ENCODE assay signal across 8 cellular contexts in the genomic region with DNA sequence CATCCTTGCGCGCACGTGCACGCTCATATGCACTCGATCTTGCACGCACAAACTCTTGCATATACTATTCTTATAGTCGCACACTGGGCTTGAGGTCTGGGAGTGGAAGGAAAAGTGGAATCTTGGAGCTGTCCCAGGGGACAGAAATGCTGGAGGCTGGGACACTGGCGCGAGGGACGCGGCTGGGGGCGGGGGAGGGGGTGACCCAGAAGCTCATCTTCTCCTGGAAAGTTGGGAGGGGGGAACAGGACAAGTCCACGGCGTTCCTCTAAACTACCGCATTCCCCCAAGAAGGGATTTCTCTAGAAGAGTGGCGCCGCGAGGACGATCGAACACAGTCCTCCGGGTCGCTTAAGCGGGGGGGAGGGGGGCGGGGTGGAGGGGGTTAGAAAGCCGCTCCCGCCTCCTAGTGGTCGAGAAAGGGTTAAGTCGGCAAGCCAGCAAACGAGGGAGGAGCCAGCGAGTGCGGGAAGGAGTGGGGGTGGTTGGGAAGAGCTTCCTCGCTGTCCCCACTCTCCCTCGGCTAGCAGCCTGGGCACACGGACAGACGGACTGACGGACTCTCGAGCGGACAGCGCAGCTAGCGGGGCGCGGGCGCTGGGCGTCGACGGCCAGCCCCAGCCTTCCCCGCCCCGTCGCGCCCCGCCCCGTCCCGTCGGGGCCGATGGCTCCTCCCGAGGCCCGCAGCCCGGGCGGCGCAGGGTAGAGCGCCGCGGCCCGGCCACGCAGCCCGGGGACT. TPM values are rescaled to one million over a fixed set of nuclear protein-coding genes. Genes with fewer than 3 reads are reported as not detected.
A peak's percentile ranks its signal among the peaks of the same experiment; 100 is the strongest.
DNase-seq lines count a peak whose midpoint lies in the region; ATAC-seq and TF ChIP-seq lines count a peak whose summit lies in the region.

A gene (plus strand): TSS at position 512 of the 739 bp plus-strand sequence. CDS start 338 bp downstream, outside the sequence.

- H3K27ac Mint-ChIP-seq in GM23338 = no peak within 1 kb of the TSS

- H3K4me1 Mint-ChIP-seq in GM23338 = peaks cover 55% of the 10 kb centered on the region

- no peak for TF ChIP-seq EP300 in transverse colon (IDR thresholded peaks at IDR 0.05; ENCODE audit: low read depth)

- H3F3A ChIP-seq in GM23338 (replicated peaks; ENCODE audit: low read depth) = 0 out of 2 replicates have a peak, but pooled peaks cover 6% of the 10 kb centered on the region

- TF ChIP-seq POLR2A in transverse colon (IDR thresholded peaks at IDR 0.05) = no peak

- no peaks in the 10 kb centered on the region; the same call in 1 of the 2 replicates for H4K20me1 ChIP-seq in GM23338 (replicated peaks; ENCODE audit: insufficient read depth)

- peak within 1 kb of the TSS; percentile 97 for H2AFZ ChIP-seq in GM23338

- no peaks in the 10 kb centered on the region for H3K9me2 ChIP-seq in GM23338 (ENCODE audit: insufficient read depth)

- H3K9ac ChIP-seq in endocrine pancreas (ENCODE audit: control insufficient read depth, insufficient read depth, low read length) = peak within 1 kb of the TSS; percentile 6

- intact Hi-C loops in transverse colon (cut with DNase I; ENCODE audit: low total_unique reads) = no loop called here

- peak; percentile 8 for ATAC-seq in GM23338

- peaks cover 46% of the 10 kb centered on the region for H3K4me1 ChIP-seq in GM23338 (ENCODE audit: insufficient read depth)
- no peaks in the 10 kb centered on the region for H3K4me1 ChIP-seq in endocrine pancreas (ENCODE audit: control insufficient read depth, insufficient read depth, low read length)
- peaks cover 27 to 42% (median 36%) of the 10 kb centered on the region in 4 donors for H3K4me1 ChIP-seq in transverse colon

- H3K36me3 ChIP-seq in GM23338 (ENCODE audit: insufficient read depth) (no peaks in the 10 kb centered on the region), endocrine pancreas (ENCODE audit: control insufficient read depth, insufficient read depth, low read length) (no peaks in the 10 kb centered on the region), transverse colon (no peaks in the 10 kb centered on the region)

- DNase-seq in CMK (ENCODE audit: low read depth) (peak; percentile 71), GM23338 (ENCODE audit: low spot score) (peak; percentile 94), NCI-H2196 (lab: John Stamatoyannopoulos, UW; ENCODE audit: unreplicated experiment) (peak; percentile 60), mucosa of gallbladder (ENCODE audit: low spot score) (peak; percentile 33), transverse colon (no peak), midbrain (lab: John Stamatoyannopoulos, UW) (no peak)
- DNase-seq in activated CD4-positive, alpha-beta T cell treated with anti-CD3 and anti-CD28 coated beads for 4 hours = peak; percentile 23 to 30

- WGBS in transverse colon (ENCODE audit: low coverage in 1 of 2), 2 donors = 0% methylated on average over 60 of the region's 66 CpGs; no CpG with 5 or more reads in 1 of the 2 donors

- H3K4me3 Mint-ChIP-seq in GM23338 = peak within 1 kb of the TSS; percentile 85

- H3K9me3 Mint-ChIP-seq in GM23338 = no peaks in the 10 kb centered on the region; the same call in 1 of the 3 replicates

- H3K36me3 Mint-ChIP-seq in GM23338 (ENCODE audit: low read depth) = peaks cover 9% of the 10 kb centered on the region; the same call in 2 of the 3 replicates

- TF ChIP-seq CTCF in GM23338 (conservative IDR thresholded peaks at IDR 0.05; ENCODE audit: low read depth in 2 of 2) (peak in 1 of 2 experiments; percentile 39; a peak in 2 of 4 replicates), transverse colon (IDR thresholded peaks at IDR 0.05) (peak in 3 of 5 experiments; percentile 19 to 23 (median 19))

- H3K4me2 ChIP-seq in GM23338 = peak within 1 kb of the TSS; percentile 100

- in situ Hi-C loops in transverse colon (cut with MboI; ENCODE audit: low pct_ligation_motif_present in 1 of 4, low pct_unique_long_range_greater_than_20kb in 1 of 4, low sequenced_read_pairs in 3 of 4) = loop anchor here in 2 of 4 donors (25.0 kb wide), 2 partner anchors 177 to 1052 kb away; a partner anchor contains a TSS

- H3K4me3 ChIP-seq in GM23338 (peak within 1 kb of the TSS; percentile 93), endocrine pancreas (ENCODE audit: control insufficient read depth, insufficient read depth, low read length) (no peak within 1 kb of the TSS), transverse colon (peak within 1 kb of the TSS in 3 of 4 donors; percentile 21 to 51 (median 36))

- H3K79me2 ChIP-seq in GM23338 (replicated peaks; ENCODE audit: insufficient read depth) = peaks cover 17% of the 10 kb centered on the region

- no peaks in the 10 kb centered on the region for H3K9me3 ChIP-seq in endocrine pancreas (ENCODE audit: control insufficient read depth, low read length)
- H3K9me3 ChIP-seq in transverse colon = no peaks in the 10 kb centered on the region

- H3K27me3 Mint-ChIP-seq in GM23338 (ENCODE audit: insufficient read depth, low read depth, poor library complexity) = peaks cover 52% of the 10 kb centered on the region

- H3K27me3 ChIP-seq in GM23338 (ENCODE audit: insufficient read depth) = peaks cover 48% of the 10 kb centered on the region
- H3K27me3 ChIP-seq in endocrine pancreas (ENCODE audit: control insufficient read depth, insufficient read depth, low read length) = no peaks in the 10 kb centered on the region
- peaks cover 52% of the 10 kb centered on the region for H3K27me3 ChIP-seq in transverse colon

- no peak within 1 kb of the TSS for H3K27ac ChIP-seq in GM23338 (ENCODE audit: low read depth)
- no peak within 1 kb of the TSS for H3K27ac ChIP-seq in transverse colon

TF ChIP-seq in GM23338, 12 proteins besides CTCF, POLR2A, EP300 and RAD21:
- TF ChIP-seq ZNF114 (CRISPR knock-in tag; IDR thresholded peaks at IDR 0.05) (no peak), POLR2AphosphoS5 (IDR thresholded peaks at IDR 0.05; ENCODE audit: low read depth) (peak; percentile 49; the same call in 1 of the 2 replicates)
- TF ChIP-seq, protein P1, sequence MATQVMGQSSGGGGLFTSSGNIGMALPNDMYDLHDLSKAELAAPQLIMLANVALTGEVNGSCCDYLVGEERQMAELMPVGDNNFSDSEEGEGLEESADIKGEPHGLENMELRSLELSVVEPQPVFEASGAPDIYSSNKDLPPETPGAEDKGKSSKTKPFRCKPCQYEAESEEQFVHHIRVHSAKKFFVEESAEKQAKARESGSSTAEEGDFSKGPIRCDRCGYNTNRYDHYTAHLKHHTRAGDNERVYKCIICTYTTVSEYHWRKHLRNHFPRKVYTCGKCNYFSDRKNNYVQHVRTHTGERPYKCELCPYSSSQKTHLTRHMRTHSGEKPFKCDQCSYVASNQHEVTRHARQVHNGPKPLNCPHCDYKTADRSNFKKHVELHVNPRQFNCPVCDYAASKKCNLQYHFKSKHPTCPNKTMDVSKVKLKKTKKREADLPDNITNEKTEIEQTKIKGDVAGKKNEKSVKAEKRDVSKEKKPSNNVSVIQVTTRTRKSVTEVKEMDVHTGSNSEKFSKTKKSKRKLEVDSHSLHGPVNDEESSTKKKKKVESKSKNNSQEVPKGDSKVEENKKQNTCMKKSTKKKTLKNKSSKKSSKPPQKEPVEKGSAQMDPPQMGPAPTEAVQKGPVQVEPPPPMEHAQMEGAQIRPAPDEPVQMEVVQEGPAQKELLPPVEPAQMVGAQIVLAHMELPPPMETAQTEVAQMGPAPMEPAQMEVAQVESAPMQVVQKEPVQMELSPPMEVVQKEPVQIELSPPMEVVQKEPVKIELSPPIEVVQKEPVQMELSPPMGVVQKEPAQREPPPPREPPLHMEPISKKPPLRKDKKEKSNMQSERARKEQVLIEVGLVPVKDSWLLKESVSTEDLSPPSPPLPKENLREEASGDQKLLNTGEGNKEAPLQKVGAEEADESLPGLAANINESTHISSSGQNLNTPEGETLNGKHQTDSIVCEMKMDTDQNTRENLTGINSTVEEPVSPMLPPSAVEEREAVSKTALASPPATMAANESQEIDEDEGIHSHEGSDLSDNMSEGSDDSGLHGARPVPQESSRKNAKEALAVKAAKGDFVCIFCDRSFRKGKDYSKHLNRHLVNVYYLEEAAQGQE (IDR thresholded peaks at IDR 0.05; ENCODE audit: unreplicated experiment) = no peak
TF ChIP-seq in GM23338: peak in this region for 1.

RNA-seq across cellular contexts. Expression of the gene that starts here (rescaled TPM):
- total RNA-seq in GM23338 (2014; rRNA removed; shearing (Covaris generic)) = 15.9 and 16.1 TPM in 2 replicates
- polyA plus RNA-seq in GM23338 (2016; fragmentation: Nextera tagmentation; extraction: Ambion mirVana) = 13.1 and 13.9 TPM in 2 replicates
- total RNA-seq in mucosa of gallbladder (19.2 TPM), transverse colon (under 1 TPM in 1 of 4 donors, not detected in 3; 0.48 TPM)

Comparison
In these comparisons a context has a peak if more than half of its experiments do, and no peak if none do; other contexts are left out.
1. RNA of the gene that starts here (total RNA-seq): 19.2 TPM in mucosa of gallbladder (single experiment) and 15.9 to 16.1 TPM in GM23338; 0.48 TPM in transverse colon; every median in the first group is over 10 times any median in the second.
2. DNase-seq: peak in CMK (single experiment), GM23338 (single experiment), NCI-H2196 (single experiment), activated CD4-positive, alpha-beta T cell treated with anti-CD3 and anti-CD28 coated beads for 4 hours (2 of 2) and mucosa of gallbladder (single experiment); none in transverse colon (single experiment) and midbrain (single experiment).